Comparison of ENCODE assay signal across 1 cellular context in genomic region chr4:98663226-98664006, GRCh38.
TF ChIP-seq lines count a peak whose summit lies in the region.

No MANE protein-coding gene starts in this region.

TF ChIP-seq in GM12878, 131 proteins besides CTCF, POLR2A, EP300 and RAD21 (continued from another document):
- TF ChIP-seq, protein P1, sequence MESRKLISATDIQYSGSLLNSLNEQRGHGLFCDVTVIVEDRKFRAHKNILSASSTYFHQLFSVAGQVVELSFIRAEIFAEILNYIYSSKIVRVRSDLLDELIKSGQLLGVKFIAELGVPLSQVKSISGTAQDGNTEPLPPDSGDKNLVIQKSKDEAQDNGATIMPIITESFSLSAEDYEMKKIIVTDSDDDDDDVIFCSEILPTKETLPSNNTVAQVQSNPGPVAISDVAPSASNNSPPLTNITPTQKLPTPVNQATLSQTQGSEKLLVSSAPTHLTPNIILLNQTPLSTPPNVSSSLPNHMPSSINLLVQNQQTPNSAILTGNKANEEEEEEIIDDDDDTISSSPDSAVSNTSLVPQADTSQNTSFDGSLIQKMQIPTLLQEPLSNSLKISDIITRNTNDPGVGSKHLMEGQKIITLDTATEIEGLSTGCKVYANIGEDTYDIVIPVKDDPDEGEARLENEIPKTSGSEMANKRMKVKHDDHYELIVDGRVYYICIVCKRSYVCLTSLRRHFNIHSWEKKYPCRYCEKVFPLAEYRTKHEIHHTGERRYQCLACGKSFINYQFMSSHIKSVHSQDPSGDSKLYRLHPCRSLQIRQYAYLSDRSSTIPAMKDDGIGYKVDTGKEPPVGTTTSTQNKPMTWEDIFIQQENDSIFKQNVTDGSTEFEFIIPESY (IDR thresholded peaks at IDR 0.05) = no peak
- TF ChIP-seq RUNX3 (IDR thresholded peaks at IDR 0.05; ENCODE audit: low read length) (peak; percentile 92), BHLHE40 (IDR thresholded peaks at IDR 0.05; ENCODE audit: borderline replicate concordance in 1 of 2, low read depth in 2 of 2, low read length in 1 of 2) (peak; percentile 61 to 70; a peak in 2 of 4 replicates), CREB1 (IDR thresholded peaks at IDR 0.05; ENCODE audit: low read depth) (peak; percentile 25; the same call in 1 of the 2 replicates), NR2C2 (IDR thresholded peaks at IDR 0.05; ENCODE audit: borderline replicate concordance, control insufficient read depth, insufficient read length, low read depth) (no peak), NBN (IDR thresholded peaks at IDR 0.05) (peak; percentile 87), POLR2AphosphoS5 (IDR thresholded peaks at IDR 0.05; ENCODE audit: low read length) (no peak)
TF ChIP-seq in GM12878: peak in this region for 53.
